In genomic region chr17:68234726-68235335, GRCh38 we compare ENCODE assay signal across 1 cellular context.
A peak's percentile ranks its signal among the peaks of the same experiment; 100 is the strongest.
TF ChIP-seq lines count a peak whose summit lies in the region.

No MANE protein-coding gene starts in this region.

TF ChIP-seq in SK-N-SH, 30 proteins besides CTCF, POLR2A, EP300 and RAD21:
- TF ChIP-seq FOSL2 (IDR thresholded peaks at IDR 0.05; ENCODE audit: borderline replicate concordance, low read depth) = peak; percentile 67
- 0 out of 2 replicates have a peak, but pooled peaks have one; percentile 42 for TF ChIP-seq MAX (IDR thresholded peaks at IDR 0.05; ENCODE audit: low read depth)
- TF ChIP-seq JUND (IDR thresholded peaks at IDR 0.05) = peak; percentile 37
